In genomic region chr11:95494167-95494566, GRCh38 we compare ENCODE assay signal across 3 cellular contexts.
"Had no signal": no experiment of that assay in that cellular context is flagged by ENCODE, and none has a peak within 500 bp of the region (broad histone marks: within the 10 kb centered on the region; RNA-seq: fewer than 3 reads in every experiment).

No MANE protein-coding gene starts in this region.

- DNase-seq: GDM1, GF-D8 had no signal

- H3K4me3 ChIP-seq: GM12878 had no signal

- ATAC-seq: GM12878 had no signal
